1 cellular context compared by ENCODE assay signal in the genomic region with DNA sequence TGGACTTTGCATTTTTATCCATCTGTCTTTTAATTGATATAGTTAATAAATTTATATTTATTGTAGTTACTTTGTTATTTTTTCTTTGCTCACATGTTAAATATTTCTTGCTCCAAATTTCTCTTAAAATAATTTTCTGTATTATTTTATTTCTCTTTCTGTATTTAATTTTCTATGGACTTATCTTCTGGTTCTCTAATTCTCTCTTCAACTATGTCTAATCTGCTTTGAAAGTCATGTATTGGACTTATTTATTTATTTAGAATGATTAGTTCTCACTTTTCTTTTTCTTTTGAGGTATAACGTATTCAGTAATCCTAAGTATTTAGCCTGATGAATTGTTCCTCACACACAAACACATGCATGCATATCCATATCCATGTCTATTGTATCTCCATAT.
TF ChIP-seq lines count a peak whose summit lies in the region.

No MANE protein-coding gene starts in this region.

TF ChIP-seq in SK-N-SH treated with all-trans-retinoic acid at 6 μM for 48 hours, 23 proteins besides CTCF, POLR2A, EP300 and RAD21 (continued from another document):
- no peak for TF ChIP-seq GLIS3 (CRISPR knock-in tag; IDR thresholded peaks at IDR 0.05)
- TF ChIP-seq, protein P1, sequence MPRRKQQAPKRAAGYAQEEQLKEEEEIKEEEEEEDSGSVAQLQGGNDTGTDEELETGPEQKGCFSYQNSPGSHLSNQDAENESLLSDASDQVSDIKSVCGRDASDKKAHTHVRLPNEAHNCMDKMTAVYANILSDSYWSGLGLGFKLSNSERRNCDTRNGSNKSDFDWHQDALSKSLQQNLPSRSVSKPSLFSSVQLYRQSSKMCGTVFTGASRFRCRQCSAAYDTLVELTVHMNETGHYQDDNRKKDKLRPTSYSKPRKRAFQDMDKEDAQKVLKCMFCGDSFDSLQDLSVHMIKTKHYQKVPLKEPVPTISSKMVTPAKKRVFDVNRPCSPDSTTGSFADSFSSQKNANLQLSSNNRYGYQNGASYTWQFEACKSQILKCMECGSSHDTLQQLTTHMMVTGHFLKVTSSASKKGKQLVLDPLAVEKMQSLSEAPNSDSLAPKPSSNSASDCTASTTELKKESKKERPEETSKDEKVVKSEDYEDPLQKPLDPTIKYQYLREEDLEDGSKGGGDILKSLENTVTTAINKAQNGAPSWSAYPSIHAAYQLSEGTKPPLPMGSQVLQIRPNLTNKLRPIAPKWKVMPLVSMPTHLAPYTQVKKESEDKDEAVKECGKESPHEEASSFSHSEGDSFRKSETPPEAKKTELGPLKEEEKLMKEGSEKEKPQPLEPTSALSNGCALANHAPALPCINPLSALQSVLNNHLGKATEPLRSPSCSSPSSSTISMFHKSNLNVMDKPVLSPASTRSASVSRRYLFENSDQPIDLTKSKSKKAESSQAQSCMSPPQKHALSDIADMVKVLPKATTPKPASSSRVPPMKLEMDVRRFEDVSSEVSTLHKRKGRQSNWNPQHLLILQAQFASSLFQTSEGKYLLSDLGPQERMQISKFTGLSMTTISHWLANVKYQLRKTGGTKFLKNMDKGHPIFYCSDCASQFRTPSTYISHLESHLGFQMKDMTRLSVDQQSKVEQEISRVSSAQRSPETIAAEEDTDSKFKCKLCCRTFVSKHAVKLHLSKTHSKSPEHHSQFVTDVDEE (CRISPR knock-in tag; IDR thresholded peaks at IDR 0.05) = no peak
